28 cellular contexts compared by ENCODE assay signal in the genomic region with DNA sequence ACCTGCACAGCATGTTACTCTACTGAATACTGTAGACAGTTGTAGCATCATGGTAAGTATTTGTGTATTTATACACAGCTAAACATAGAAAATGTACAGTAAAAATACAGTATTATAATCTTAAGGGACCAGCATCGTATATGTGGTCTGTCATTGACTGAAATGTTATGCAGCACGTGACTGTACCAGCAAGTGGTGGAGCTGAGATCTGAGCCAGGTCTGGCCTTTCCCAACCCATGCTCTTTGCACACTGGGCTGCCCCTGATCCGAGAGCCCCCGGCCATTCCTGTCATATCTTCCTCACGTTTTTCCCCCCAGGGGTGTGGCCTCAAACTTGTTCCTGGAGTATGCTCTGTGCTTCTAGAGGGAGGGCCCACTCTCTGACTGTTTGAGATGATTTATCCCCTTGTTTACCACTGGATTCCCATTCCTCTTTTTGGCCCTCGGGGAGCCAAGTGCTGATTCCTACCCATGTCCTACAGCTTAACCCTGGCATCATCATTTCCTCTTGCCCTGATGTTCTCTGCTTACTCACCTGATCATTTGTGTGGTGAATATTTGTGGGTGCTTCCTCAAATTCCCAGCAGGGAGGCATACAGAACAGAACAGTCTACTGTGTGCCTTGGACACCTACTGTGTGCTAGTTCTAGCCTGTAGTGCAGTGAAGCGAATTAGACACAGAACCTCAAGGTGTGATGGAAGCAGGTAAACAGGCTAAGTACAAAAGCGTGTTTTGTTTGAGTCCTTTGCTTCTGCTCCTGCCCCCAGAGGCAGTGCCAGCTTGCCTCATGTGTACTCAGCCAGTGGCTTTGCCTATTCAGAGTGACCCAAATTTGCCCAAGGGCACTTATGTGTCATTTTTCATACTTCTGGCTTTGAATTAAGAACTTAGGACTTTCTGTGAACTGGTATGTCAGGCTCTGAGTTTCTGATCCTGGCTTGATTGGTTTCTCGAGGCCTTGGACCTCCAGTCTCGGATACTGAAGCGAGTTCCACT. TPM values are rescaled to one million over a fixed set of nuclear protein-coding genes. Genes with fewer than 3 reads are reported as not detected.
DNase-seq lines count a peak whose midpoint lies in the region; ATAC-seq and TF ChIP-seq lines count a peak whose summit lies in the region.
"Had no signal": no experiment of that assay in that cellular context is flagged by ENCODE, and none has a peak within 500 bp of the region (broad histone marks: within the 10 kb centered on the region; RNA-seq: fewer than 3 reads in every experiment).

No MANE protein-coding gene starts in this region.

- H3K27ac ChIP-seq in lower lobe of right lung (peak overlapping the region; percentile 78), upper lobe of right lung (peak overlapping the region; percentile 7)
- H3K27ac ChIP-seq: brain microvascular endothelial cell, right lobe of liver, tibial artery had no signal

- H3K27ac Mint-ChIP-seq in endothelial cell (ENCODE audit: unreplicated experiment): no peak overlapping the region
- H3K27ac Mint-ChIP-seq: activated CD4-positive, alpha-beta memory T cell treated with anti-CD3 and anti-CD28 coated beads, Interleukin-2, amount 10 ng/mL, durations not matched to agents 7 days and 5 days; activated naive CD4-positive, alpha-beta T cell treated with anti-CD3 and anti-CD28 coated beads, Interleukin-2, amount 50 U/mL, for 24 hours had no signal

- peaks cover 47% of the 10 kb centered on the region for H3K36me3 Mint-ChIP-seq in endothelial cell (ENCODE audit: low read depth, unreplicated experiment)
- H3K36me3 Mint-ChIP-seq: naive thymus-derived CD8-positive, alpha-beta T cell had no signal

- H3K4me1 Mint-ChIP-seq in endothelial cell (ENCODE audit: unreplicated experiment): peaks cover 43% of the 10 kb centered on the region

- H3K9me3 Mint-ChIP-seq in endothelial cell (ENCODE audit: unreplicated experiment): no peaks in the 10 kb centered on the region
- H3K9me3 Mint-ChIP-seq: activated CD4-positive, alpha-beta memory T cell treated with anti-CD3 and anti-CD28 coated beads, Interleukin-2, amount 10 ng/mL, durations not matched to agents 7 days and 5 days; activated naive CD4-positive, alpha-beta T cell treated with anti-CD3 and anti-CD28 coated beads, Interleukin-2, amount 50 U/mL, for 24 hours; naive thymus-derived CD8-positive, alpha-beta T cell had no signal

- no peak overlapping the region for H3K4me3 ChIP-seq in lower lobe of right lung
- H3K4me3 ChIP-seq in upper lobe of right lung: no peak overlapping the region
- H3K4me3 ChIP-seq: prostate gland, right lobe of liver, tibial artery had no signal

- intact Hi-C loops in lower lobe of right lung (cut with DNase I) (no loop called here), upper lobe of right lung (cut with DNase I) (no loop called here)

- peaks cover 10% of the 10 kb centered on the region for H3K36me3 ChIP-seq in lower lobe of right lung
- no peaks in the 10 kb centered on the region for H3K36me3 ChIP-seq in upper lobe of right lung
- H3K36me3 ChIP-seq: brain microvascular endothelial cell, prostate gland, right lobe of liver had no signal

- H3K27me3 ChIP-seq in lower lobe of right lung (ENCODE audit: low read depth) (no peaks in the 10 kb centered on the region), upper lobe of right lung (no peaks in the 10 kb centered on the region)
- H3K27me3 ChIP-seq: brain microvascular endothelial cell, right lobe of liver, tibial artery had no signal

- peak overlapping the region; percentile 47 for H3K4me3 Mint-ChIP-seq in endothelial cell (ENCODE audit: unreplicated experiment)
- H3K4me3 Mint-ChIP-seq: activated CD4-positive, alpha-beta memory T cell treated with anti-CD3 and anti-CD28 coated beads, Interleukin-2, amount 10 ng/mL, durations not matched to agents 7 days and 5 days; activated naive CD4-positive, alpha-beta T cell treated with anti-CD3 and anti-CD28 coated beads, Interleukin-2, amount 50 U/mL, for 24 hours; T-helper 17 cell had no signal

- peak; percentile 3 for DNase-seq in activated CD8-positive, alpha-beta memory T cell treated with anti-CD3 and anti-CD28 coated beads, Interleukin-2, amount 50 U/mL, for 4 hours
- no peak for DNase-seq in activated CD8-positive, alpha-beta memory T cell treated with anti-CD3 and anti-CD28 coated beads for 24 hours
- DNase-seq in endothelial cell (ENCODE audit: low spot score) (no peak), lower lobe of right lung (no peak), upper lobe of right lung (no peak), epidermal melanocyte (ENCODE audit: insufficient read length, low spot score) (no peak), NCI-H2081 (lab: John Stamatoyannopoulos, UW) (no peak)
- DNase-seq: activated CD4-positive, alpha-beta memory T cell treated with anti-CD3 and anti-CD28 coated beads, Interleukin-2, amount 10 ng/mL, durations not matched to agents 7 days and 5 days; activated CD4-positive, alpha-beta T cell treated with anti-CD3 and anti-CD28 coated beads for 1 hour; amniotic stem cell; brain microvascular endothelial cell; Calu3; DMS79; glutamatergic neuron; MM.1S; naive thymus-derived CD8-positive, alpha-beta T cell; NCI-H1417; NCI-H2029; nucleus accumbens; right lobe of liver; SHP77; stimulated activated CD4-positive, alpha-beta T cell treated with anti-CD3 and anti-CD28 coated beads, Interleukin-4, amount 100 ng/mL, for 1 hour; T-helper 17 cell had no signal

- H3K27me3 Mint-ChIP-seq in endothelial cell (ENCODE audit: unreplicated experiment): peaks cover 15% of the 10 kb centered on the region
- H3K27me3 Mint-ChIP-seq: activated CD4-positive, alpha-beta memory T cell treated with anti-CD3 and anti-CD28 coated beads, Interleukin-2, amount 10 ng/mL, durations not matched to agents 7 days and 5 days; activated naive CD4-positive, alpha-beta T cell treated with anti-CD3 and anti-CD28 coated beads, Interleukin-2, amount 50 U/mL, for 24 hours; naive thymus-derived CD8-positive, alpha-beta T cell; T-helper 17 cell had no signal

- H3K9me3 ChIP-seq in lower lobe of right lung (no peaks in the 10 kb centered on the region), upper lobe of right lung (no peaks in the 10 kb centered on the region)
- H3K9me3 ChIP-seq: prostate gland, right lobe of liver, tibial artery had no signal

- no peak for TF ChIP-seq CTCF in endothelial cell (IDR thresholded peaks at IDR 0.05; ENCODE audit: unreplicated experiment)
- no peak for TF ChIP-seq CTCF in lower lobe of right lung (IDR thresholded peaks at IDR 0.05)
- TF ChIP-seq CTCF in upper lobe of right lung (IDR thresholded peaks at IDR 0.05): no peak

- H3K4me1 ChIP-seq in lower lobe of right lung: peaks cover 56% of the 10 kb centered on the region
- peaks cover 43% of the 10 kb centered on the region for H3K4me1 ChIP-seq in upper lobe of right lung
- H3K4me1 ChIP-seq: right lobe of liver, tibial artery had no signal

- ATAC-seq in lower lobe of right lung (peak; percentile 29 to 41), upper lobe of right lung (peak; percentile 37), HG03039 (IDR thresholded peaks at IDR 0.05; ENCODE audit: unreplicated experiment) (no peak)
- ATAC-seq: naive thymus-derived CD8-positive, alpha-beta T cell; Panc1; right lobe of liver; T-helper 17 cell had no signal

RNA-seq across cellular contexts. Expression of a gene that starts 21.0 kb away (rescaled TPM):
- total RNA-seq in endothelial cell (ENCODE audit: unreplicated experiment) (20.8 TPM), lower lobe of right lung (55.1 TPM), upper lobe of right lung (89.3 TPM)

RNA-seq across cellular contexts. Expression of a gene that starts 24.9 kb away (rescaled TPM):
- total RNA-seq in endothelial cell (ENCODE audit: unreplicated experiment) (41.7 TPM), lower lobe of right lung (18.8 TPM), upper lobe of right lung (11.6 TPM)

RNA-seq across cellular contexts. Expression of a gene that starts 25.0 kb away (rescaled TPM):
- total RNA-seq in endothelial cell (ENCODE audit: unreplicated experiment): 130 TPM
- total RNA-seq in lower lobe of right lung: 81.6 TPM
- 86.9 TPM for total RNA-seq in upper lobe of right lung
